In genomic region chr5:143653256-143653655, GRCh38 we compare ENCODE assay signal across 15 cellular contexts.
DNase-seq lines count a peak whose midpoint lies in the region; ATAC-seq, FAIRE-seq and TF ChIP-seq lines count a peak whose summit lies in the region.
"Had no signal": no experiment of that assay in that cellular context is flagged by ENCODE, and none has a peak within 500 bp of the region (broad histone marks: within the 10 kb centered on the region; RNA-seq: fewer than 3 reads in every experiment).

No MANE protein-coding gene starts in this region.

- H3K9me3 ChIP-seq in lower lobe of right lung, result no peaks in the 10 kb centered on the region
- H3K9me3 ChIP-seq: left ventricle myocardium inferior, tibial nerve had no signal

- no peak for TF ChIP-seq CTCF in lower lobe of right lung (IDR thresholded peaks at IDR 0.05)

- no peaks in the 10 kb centered on the region for H3K4me1 ChIP-seq in lower lobe of right lung
- H3K4me1 ChIP-seq: neural progenitor cell had no signal

- TF ChIP-seq POLR2A in GM12891 (IDR thresholded peaks at IDR 0.05; ENCODE audit: low read depth, low read length), result no peak

- intact Hi-C loops in lower lobe of right lung (cut with DNase I), result no loop called here

- no peak overlapping the region for H3K4me3 ChIP-seq in lower lobe of right lung
- H3K4me3 ChIP-seq: left ventricle myocardium inferior, neural progenitor cell, smooth muscle cell, tibial nerve had no signal

- ATAC-seq in GM19023 (IDR thresholded peaks at IDR 0.05; ENCODE audit: unreplicated experiment), result peak; percentile 71
- ATAC-seq in HG03439 (IDR thresholded peaks at IDR 0.05; ENCODE audit: unreplicated experiment), result peak; percentile 87
- peak; percentile 86 for ATAC-seq in esophagus mucosa
- ATAC-seq in HG02623 (IDR thresholded peaks at IDR 0.05; ENCODE audit: unreplicated experiment), result no peak
- no peak for ATAC-seq in lower lobe of right lung
- ATAC-seq in GM18517 (IDR thresholded peaks at IDR 0.05; ENCODE audit: unreplicated experiment), result no peak
- ATAC-seq: CD8-positive, alpha-beta T cell had no signal

- no peak overlapping the region for H3K27ac ChIP-seq in lower lobe of right lung
- H3K27ac ChIP-seq: left ventricle myocardium inferior, neural progenitor cell, tibial nerve had no signal

- peak; percentile 76 for FAIRE-seq in GM12891 (lab: Jason Lieb, UNC)

- no peaks in the 10 kb centered on the region for H3K27me3 ChIP-seq in lower lobe of right lung (ENCODE audit: low read depth)
- H3K27me3 ChIP-seq: neural progenitor cell, tibial nerve had no signal

- DNase-seq in GM12891 (ENCODE audit: insufficient read length, low spot score) (no peak), lower lobe of right lung (no peak)
- DNase-seq: CD8-positive, alpha-beta T cell; glutamatergic neuron; left ventricle myocardium inferior; NCI-H1048; NCI-H526 had no signal

- no peaks in the 10 kb centered on the region for H3K36me3 ChIP-seq in lower lobe of right lung
- H3K36me3 ChIP-seq: left ventricle myocardium inferior, neural progenitor cell, tibial nerve had no signal

TF ChIP-seq in GM12891, 5 proteins besides CTCF, POLR2A, EP300 and RAD21:
- no peak for TF ChIP-seq TAF1 (IDR thresholded peaks at IDR 0.05; ENCODE audit: low read depth, low read length)
- no peak for TF ChIP-seq SPI1 (IDR thresholded peaks at IDR 0.05; ENCODE audit: low read depth, low read length)
- no peak for TF ChIP-seq PAX5 (IDR thresholded peaks at IDR 0.05; ENCODE audit: insufficient read depth, low read length, severe bottlenecking)
- TF ChIP-seq POU2F2 (IDR thresholded peaks at IDR 0.05; ENCODE audit: low read depth, low read length), result no peak
- TF ChIP-seq POLR2AphosphoS5 (IDR thresholded peaks at IDR 0.05; ENCODE audit: low read depth, low read length), result no peak

Comparison
In these comparisons a context has a peak if more than half of its experiments do, and no peak if none do; other contexts are left out.
1. ATAC-seq: peak in GM19023 (single experiment), HG03439 (single experiment) and esophagus mucosa (single experiment); none in HG02623 (single experiment), lower lobe of right lung (0 of 2) and GM18517 (single experiment).